ENCODE assay signal across 1 cellular context in the genomic region with DNA sequence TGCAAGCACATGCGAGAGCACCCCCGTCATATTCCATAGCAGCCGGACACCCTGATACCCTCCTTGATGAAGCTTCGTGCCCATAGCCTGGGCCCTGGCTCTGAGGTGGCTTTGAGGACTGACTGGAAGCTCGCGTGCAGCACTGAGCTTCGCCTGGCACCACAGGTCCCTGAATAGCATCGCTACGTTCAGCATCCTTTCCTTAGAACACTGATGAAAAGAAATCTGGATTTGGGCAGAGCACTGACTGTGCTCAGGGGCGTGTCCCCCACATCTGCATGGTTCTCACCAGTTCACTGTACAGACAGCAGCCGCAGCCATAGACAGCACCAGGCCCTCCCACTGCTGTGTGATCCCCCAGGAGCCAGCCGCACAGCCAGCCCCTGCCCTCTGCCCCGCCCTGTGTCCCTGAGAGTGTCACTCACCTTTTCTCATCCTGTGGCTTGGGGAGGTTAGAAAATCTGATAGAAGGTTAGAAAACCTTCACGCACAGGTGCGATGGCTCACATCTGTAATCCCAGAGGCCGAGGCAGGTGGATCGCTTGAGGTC.
TF ChIP-seq lines count a peak whose summit lies in the region.

No MANE protein-coding gene starts in this region.

TF ChIP-seq in H1, 55 proteins besides CTCF, POLR2A, EP300 and RAD21:
- TF ChIP-seq EGR1 (IDR thresholded peaks at IDR 0.05; ENCODE audit: borderline replicate concordance, low read depth, low read length) (no peak), CTBP2 (IDR thresholded peaks at IDR 0.05; ENCODE audit: borderline replicate concordance, insufficient read depth, insufficient read length, low read length) (no peak), RNF2 (IDR thresholded peaks at IDR 0.05; ENCODE audit: borderline replicate concordance, low read depth, low read length, missing control alignments, poor library complexity, severe bottlenecking) (no peak), HDAC2 (IDR thresholded peaks at IDR 0.05; ENCODE audit: borderline replicate concordance in 1 of 2, low read depth in 2 of 2, low read length in 2 of 2) (no peak), SP2 (IDR thresholded peaks at IDR 0.05; ENCODE audit: low read length) (no peak), CHD1 (IDR thresholded peaks at IDR 0.05; ENCODE audit: low read depth, low read length) (no peak), SUZ12 (IDR thresholded peaks at IDR 0.05; ENCODE audit: low read length) (no peak), JUND (IDR thresholded peaks at IDR 0.05; ENCODE audit: low read length) (no peak), SRF (IDR thresholded peaks at IDR 0.05; ENCODE audit: low read depth, low read length) (no peak), BACH1 (IDR thresholded peaks at IDR 0.05; ENCODE audit: low read length) (no peak), TBP (IDR thresholded peaks at IDR 0.05; ENCODE audit: low read depth, low read length) (no peak)
